In genomic region chr10:89741126-89741762, GRCh38 we compare ENCODE assay signal across 17 cellular contexts. TPM values are rescaled to one million over a fixed set of nuclear protein-coding genes. Genes with fewer than 3 reads are reported as not detected.
A peak's percentile ranks its signal among the peaks of the same experiment; 100 is the strongest.
DNase-seq lines count a peak whose midpoint lies in the region; ATAC-seq and TF ChIP-seq lines count a peak whose summit lies in the region.
"Had no signal": no experiment of that assay in that cellular context is flagged by ENCODE, and none has a peak within 500 bp of the region (broad histone marks: within the 10 kb centered on the region; RNA-seq: fewer than 3 reads in every experiment).

No MANE protein-coding gene starts in this region.

- no peak for TF ChIP-seq CTCF in GM23338 (conservative IDR thresholded peaks at IDR 0.05; ENCODE audit: low read depth in 2 of 2)
- no peak for TF ChIP-seq CTCF in lower lobe of right lung (IDR thresholded peaks at IDR 0.05)
- TF ChIP-seq CTCF in Calu3 (IDR thresholded peaks at IDR 0.05; ENCODE audit: unreplicated experiment): no peak

- no peaks in the 10 kb centered on the region for H3K4me1 ChIP-seq in GM23338 (ENCODE audit: insufficient read depth)
- no peaks in the 10 kb centered on the region for H3K4me1 ChIP-seq in lower lobe of right lung
- H3K4me1 ChIP-seq in CD8-positive, alpha-beta memory T cell (ENCODE audit: insufficient read depth, low read length): no peaks in the 10 kb centered on the region
- H3K4me1 ChIP-seq: Caco-2, Peyer's patch had no signal

- H3K4me3 Mint-ChIP-seq in GM23338: no peak overlapping the region
- no peak overlapping the region for H3K4me3 Mint-ChIP-seq in CD8-positive, alpha-beta memory T cell
- H3K4me3 Mint-ChIP-seq in Calu3 (ENCODE audit: low read depth, unreplicated experiment): no peak overlapping the region
- H3K4me3 Mint-ChIP-seq: CD14-positive monocyte; T-helper 1 cell treated with Interleukin-12 subunit alpha and Interleukin-12 subunit beta and Interleukin-4 antibody, amounts not matched to agents 30 μg/mL and 1 μg/mL, for 36 hours had no signal

- H3F3A ChIP-seq in GM23338 (replicated peaks; ENCODE audit: low read depth): no peaks in the 10 kb centered on the region

- H3K9me3 Mint-ChIP-seq in GM23338 (no peaks in the 10 kb centered on the region), Calu3 (ENCODE audit: low read depth, unreplicated experiment) (no peaks in the 10 kb centered on the region)
- H3K9me3 Mint-ChIP-seq in CD8-positive, alpha-beta memory T cell: no peaks in the 10 kb centered on the region
- H3K9me3 Mint-ChIP-seq: CD14-positive monocyte; T-helper 1 cell treated with Interleukin-12 subunit alpha and Interleukin-12 subunit beta and Interleukin-4 antibody, amounts not matched to agents 30 μg/mL and 1 μg/mL, for 36 hours had no signal

- H3K9me3 ChIP-seq in lower lobe of right lung: no peaks in the 10 kb centered on the region
- H3K9me3 ChIP-seq in CD8-positive, alpha-beta memory T cell (ENCODE audit: low read length): no peaks in the 10 kb centered on the region
- H3K9me3 ChIP-seq: Caco-2, Peyer's patch had no signal

- H2AFZ ChIP-seq in GM23338: no peak overlapping the region

- DNase-seq in NCI-H510A (lab: John Stamatoyannopoulos, UW) (peak; percentile 5), NCI-H510A treated with DMSO at 0.1 percent for 48 hours (lab: John Stamatoyannopoulos, UW) (no peak), GM23338 (ENCODE audit: low spot score) (peak; percentile 34), NCI-H69 (lab: John Stamatoyannopoulos, UW) (peak; percentile 11), iPS DF 19.7 (ENCODE audit: low read depth, low spot score) (peak; percentile 9), lower lobe of right lung (no peak), Calu3 (no peak)
- DNase-seq in CD8-positive, alpha-beta memory T cell: no peak
- DNase-seq: Caco-2, GOT3, NCI-H1694, NCI-H526 treated with DMSO at 0.1 percent for 48 hours, Peyer's patch, SHP77 had no signal

- no peak overlapping the region for H3K4me2 ChIP-seq in GM23338

- H3K27ac ChIP-seq in GM23338 (ENCODE audit: low read depth) (no peak overlapping the region), lower lobe of right lung (no peak overlapping the region)
- H3K27ac ChIP-seq in CD8-positive, alpha-beta memory T cell (ENCODE audit: low read depth, low read length): no peak overlapping the region
- H3K27ac ChIP-seq: Peyer's patch had no signal

- CTCF ChIA-PET in CD8-positive, alpha-beta memory T cell (lab: Charles Lee): no interaction called here
- CTCF ChIA-PET in Calu3 (lab: Charles Lee): interaction anchor here (0.6 kb wide), 1 partner anchor 9 kb away, joined by 3 read pairs; no protein-coding TSS in a partner anchor

- POLR2A ChIA-PET in CD8-positive, alpha-beta memory T cell (lab: Charles Lee): no interaction called here

- no peaks in the 10 kb centered on the region; the same call in 1 of the 2 replicates for H4K20me1 ChIP-seq in GM23338 (replicated peaks; ENCODE audit: insufficient read depth)

- no peaks in the 10 kb centered on the region for H3K4me1 Mint-ChIP-seq in GM23338
- peaks cover 5 to 14% (median 11%) of the 10 kb centered on the region in 3 donors for H3K4me1 Mint-ChIP-seq in CD8-positive, alpha-beta memory T cell
- no peaks in the 10 kb centered on the region for H3K4me1 Mint-ChIP-seq in Calu3 (ENCODE audit: low read depth, unreplicated experiment)

- intact Hi-C loops in lower lobe of right lung (cut with DNase I) (no loop called here), Calu3 (cut with micrococcal nuclease; ENCODE audit: unreplicated experiment) (no loop called here)

- H3K9me2 ChIP-seq in GM23338 (ENCODE audit: insufficient read depth): no peaks in the 10 kb centered on the region

- H3K27me3 ChIP-seq in GM23338 (ENCODE audit: insufficient read depth) (no peaks in the 10 kb centered on the region), lower lobe of right lung (ENCODE audit: low read depth) (no peaks in the 10 kb centered on the region)
- no peaks in the 10 kb centered on the region for H3K27me3 ChIP-seq in CD8-positive, alpha-beta memory T cell (ENCODE audit: insufficient read depth, low read length, poor library complexity, severe bottlenecking)
- H3K27me3 ChIP-seq: Peyer's patch had no signal

- H3K27me3 Mint-ChIP-seq in GM23338 (ENCODE audit: insufficient read depth, low read depth, poor library complexity): no peaks in the 10 kb centered on the region
- H3K27me3 Mint-ChIP-seq in CD8-positive, alpha-beta memory T cell: no peaks in the 10 kb centered on the region
- H3K27me3 Mint-ChIP-seq in Calu3 (ENCODE audit: unreplicated experiment): no peaks in the 10 kb centered on the region

- ATAC-seq in GM23338 (peak; percentile 57), lower lobe of right lung (no peak)
- ATAC-seq: SK-N-SH treated with all-trans-retinoic acid at 6 μM for 48 hours had no signal

- no peaks in the 10 kb centered on the region for H3K79me2 ChIP-seq in GM23338 (replicated peaks; ENCODE audit: insufficient read depth)

- no peak overlapping the region for H3K4me3 ChIP-seq in GM23338
- H3K4me3 ChIP-seq in lower lobe of right lung: no peak overlapping the region
- H3K4me3 ChIP-seq in CD8-positive, alpha-beta memory T cell (ENCODE audit: low read length): no peak overlapping the region
- H3K4me3 ChIP-seq: Peyer's patch had no signal

- H3K36me3 ChIP-seq in GM23338 (ENCODE audit: insufficient read depth) (peaks cover 35% of the 10 kb centered on the region), lower lobe of right lung (no peaks in the 10 kb centered on the region)
- peaks cover 6% of the 10 kb centered on the region for H3K36me3 ChIP-seq in CD8-positive, alpha-beta memory T cell (ENCODE audit: insufficient read depth, low read length)

- no peak overlapping the region for H3K27ac Mint-ChIP-seq in GM23338
- no peak overlapping the region for H3K27ac Mint-ChIP-seq in CD8-positive, alpha-beta memory T cell
- H3K27ac Mint-ChIP-seq in Calu3 (ENCODE audit: unreplicated experiment): no peak overlapping the region
- H3K27ac Mint-ChIP-seq: T-helper 1 cell treated with Interleukin-12 subunit alpha and Interleukin-12 subunit beta and Interleukin-4 antibody, amounts not matched to agents 30 μg/mL and 1 μg/mL, for 36 hours had no signal

- no TSS peak for BruUV-seq in Calu3 (replicated peaks; lab: Mats Ljungman, UMichigan)

- peaks cover 56% of the 10 kb centered on the region for H3K36me3 Mint-ChIP-seq in GM23338 (ENCODE audit: low read depth)
- peaks cover 12 to 44% (median 14%) of the 10 kb centered on the region in 3 donors for H3K36me3 Mint-ChIP-seq in CD8-positive, alpha-beta memory T cell
- peaks cover 21% of the 10 kb centered on the region for H3K36me3 Mint-ChIP-seq in Calu3 (ENCODE audit: insufficient read depth, unreplicated experiment)

TF ChIP-seq in GM23338, 12 proteins besides CTCF, POLR2A, EP300 and RAD21 (continues in another document):
- TF ChIP-seq CREB1 (CRISPR knock-in tag; IDR thresholded peaks at IDR 0.05; ENCODE audit: low read depth) (no peak), EZH2phosphoT487 (IDR thresholded peaks at IDR 0.05; ENCODE audit: unreplicated experiment) (no peak), POLR2AphosphoS5 (IDR thresholded peaks at IDR 0.05; ENCODE audit: low read depth) (no peak), ETS1 (IDR thresholded peaks at IDR 0.05) (no peak), EZH2 (IDR thresholded peaks at IDR 0.05; ENCODE audit: low read depth, unreplicated experiment) (no peak), REST (IDR thresholded peaks at IDR 0.05; ENCODE audit: unreplicated experiment) (no peak), ZNF331 (CRISPR knock-in tag; IDR thresholded peaks at IDR 0.05; ENCODE audit: low read depth) (no peak), STAT1 (IDR thresholded peaks at IDR 0.05; ENCODE audit: unreplicated experiment) (no peak)

RNA-seq across cellular contexts. Expression of gene KIF20B, which starts 39.9 kb away (rescaled TPM):
- 42.3 and 42.7 TPM in 2 replicates for total RNA-seq in GM23338 (2014; rRNA removed; shearing (Covaris generic))
- polyA plus RNA-seq in GM23338 (2016; fragmentation: Nextera tagmentation; extraction: Ambion mirVana): 82.4 and 111 TPM in 2 replicates
- total RNA-seq in lower lobe of right lung (6.7 TPM), Calu3 (2022) (38.4 and 39.9 TPM in 2 replicates)
- 10 to 100 TPM; 39.9 to 40.4 TPM for total RNA-seq in CD8-positive, alpha-beta memory T cell
- polyA plus RNA-seq in CD8-positive, alpha-beta memory T cell: 23.8 TPM

Comparison
In these comparisons a context has a peak if more than half of its experiments do, and no peak if none do; other contexts are left out.
1. DNase-seq: peak in NCI-H510A (single experiment), GM23338 (single experiment), NCI-H69 (single experiment) and iPS DF 19.7 (single experiment); none in NCI-H510A treated with DMSO at 0.1 percent for 48 hours (single experiment), lower lobe of right lung (single experiment), CD8-positive, alpha-beta memory T cell (0 of 5) and Calu3 (single experiment).